ENCODE assay signal across 19 cellular contexts in genomic region chr1:3987669-3988235, GRCh38.
"Had no signal": no experiment of that assay in that cellular context is flagged by ENCODE, and none has a peak within 500 bp of the region (broad histone marks: within the 10 kb centered on the region; RNA-seq: fewer than 3 reads in every experiment).

No MANE protein-coding gene starts in this region.

- H3K4me1 ChIP-seq: parathyroid adenoma, right lobe of liver, stomach, suprapubic skin, tibial nerve had no signal

- H3K36me3 ChIP-seq: cardiac muscle cell, right lobe of liver, stomach, suprapubic skin, tibial nerve had no signal

- DNase-seq: activated CD8-positive, alpha-beta memory T cell treated with anti-CD3 and anti-CD28 coated beads, Interleukin-2, amount 50 U/mL, for 48 hours; activated effector memory CD4-positive, alpha-beta T cell treated with Interleukin-2 at 50 U/mL for 16 hours; activated naive CD4-positive, alpha-beta T cell treated with anti-CD3 and anti-CD28 coated beads for 36 hours; activated naive CD8-positive, alpha-beta T cell treated with anti-CD3 and anti-CD28 coated beads, Interleukin-2, amount 10 ng/mL, durations not matched to agents 7 days and 5 days; activated T-cell treated with anti-CD3 and anti-CD28 coated beads, Interleukin-2, amount 50 U/mL, for 4 hours; amniotic stem cell; effector memory CD4-positive, alpha-beta T cell; foreskin melanocyte; nephron progenitor cell; nucleus accumbens; stimulated activated CD4-positive, alpha-beta T cell treated with anti-CD3 and anti-CD28 coated beads, Interleukin-2, amount 100 ng/mL, for 24 hours; stomach; T-helper 1 cell had no signal

- H3K27ac ChIP-seq: cardiac muscle cell, parathyroid adenoma, right lobe of liver, skin epidermis, stomach, suprapubic skin, tibial nerve had no signal

- H3K4me3 ChIP-seq: cardiac muscle cell, right lobe of liver, skin epidermis, stomach, suprapubic skin, tibial nerve had no signal

- H3K9me3 ChIP-seq: right lobe of liver, suprapubic skin had no signal

- H3K27me3 ChIP-seq: cardiac muscle cell, right lobe of liver, tibial nerve had no signal
